14 cellular contexts compared by ENCODE assay signal in the genomic region with DNA sequence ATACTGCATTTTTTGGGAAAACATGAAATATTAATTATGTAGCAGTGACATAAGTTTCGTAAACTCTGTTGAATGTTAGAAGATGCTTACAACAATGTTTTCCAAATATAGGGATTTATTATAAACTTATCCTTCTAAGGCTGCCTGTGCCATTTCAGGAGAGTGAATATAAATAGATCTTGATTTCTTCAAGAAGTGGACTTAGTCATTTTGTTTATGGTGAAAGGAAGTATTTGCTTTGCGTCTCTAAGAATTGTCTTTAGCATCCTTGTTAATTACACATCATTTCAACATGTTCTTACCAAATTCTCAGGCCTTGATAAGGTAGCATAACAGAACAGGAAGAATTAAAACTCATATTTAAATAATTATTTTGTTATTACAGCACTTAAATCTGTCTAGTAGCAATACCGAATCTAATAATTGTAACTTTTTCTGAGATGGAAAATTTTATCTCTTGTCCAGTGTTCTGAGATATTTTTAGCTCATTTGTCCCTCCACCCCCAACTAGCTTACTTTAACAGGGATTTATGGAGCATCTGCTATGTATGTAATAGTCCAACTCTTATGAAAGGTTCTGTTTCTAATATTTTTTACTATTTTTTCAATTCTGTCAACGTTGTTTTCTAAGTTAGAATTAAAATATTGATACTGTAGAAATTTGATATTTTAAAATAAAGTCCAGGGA.
"Had no signal": no experiment of that assay in that cellular context is flagged by ENCODE, and none has a peak within 500 bp of the region (broad histone marks: within the 10 kb centered on the region; RNA-seq: fewer than 3 reads in every experiment).

No MANE protein-coding gene starts in this region.

- H3K36me3 ChIP-seq: esophagus squamous epithelium had no signal

- H3K27me3 ChIP-seq: esophagus squamous epithelium, testis had no signal

- H3K9me3 ChIP-seq: esophagus squamous epithelium, psoas muscle, testis had no signal

- H3K4me3 ChIP-seq: esophagus squamous epithelium, psoas muscle, testis had no signal

- H3K4me1 ChIP-seq: psoas muscle had no signal

- DNase-seq: activated effector memory CD4-positive, alpha-beta T cell treated with anti-CD3 and anti-CD28 coated beads, Interleukin-2, amount 50 U/mL, for 16 hours; activated T-cell treated with anti-CD3 and anti-CD28 coated beads, Interleukin-2, amount 50 U/mL, for 4 hours; anterior cingulate cortex; esophagus squamous epithelium; immature natural killer cell; nucleus accumbens; psoas muscle; stimulated activated CD4-positive, alpha-beta T cell treated with anti-CD3 and anti-CD28 coated beads, Interleukin-4, amount 100 ng/mL, for 1 hour; stimulated activated CD8-positive, alpha-beta memory T cell treated with anti-CD3 and anti-CD28 coated beads, Interleukin-4, amount 100 ng/mL, for 48 hours; T-helper 2 cell; testis had no signal

- H3K27ac ChIP-seq: psoas muscle had no signal

- ATAC-seq: activated naive CD4-positive, alpha-beta T cell treated with anti-CD3 and anti-CD28 coated beads, Interleukin-2, amount 50 U/mL, for 72 hours; activated T-cell treated with anti-CD3 and anti-CD28 coated beads, Interleukin-2, amount 50 U/mL, for 4 hours; natural killer cell treated with Interleukin-12 subunit alpha and Interleukin-12 subunit beta and Interleukin-15 and Interleukin-18, amount 100 ng/mL, for 72 hours; psoas muscle; sciatic nerve had no signal
